13 cellular contexts compared by ENCODE assay signal in the genomic region with DNA sequence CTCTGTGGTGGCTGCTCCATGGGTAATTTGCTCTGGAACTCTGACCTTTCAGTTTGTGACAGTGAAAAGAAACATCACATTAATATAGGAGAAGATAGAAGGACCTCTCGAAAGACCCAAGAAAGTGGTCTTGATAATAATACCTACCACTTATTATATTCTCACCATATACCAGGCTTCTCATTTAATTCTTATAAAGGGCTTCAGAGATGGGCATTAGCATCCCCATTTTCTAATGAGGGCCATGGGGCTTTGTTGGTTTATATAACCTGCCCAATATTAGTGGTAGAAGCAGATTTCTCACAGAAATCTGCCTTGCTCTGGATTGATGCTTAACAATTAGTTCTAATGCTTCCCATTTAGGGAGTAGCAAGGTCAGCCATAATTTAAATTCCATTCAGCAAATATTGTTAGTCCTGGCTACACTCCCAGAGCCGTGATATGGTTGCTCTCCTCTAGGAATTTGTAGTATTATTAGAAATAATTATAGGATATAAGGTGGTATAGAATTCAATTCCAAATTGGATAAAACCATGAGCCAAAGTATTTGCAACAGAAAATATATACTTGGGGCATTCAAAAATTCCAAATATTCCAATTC. TPM values are rescaled to one million over a fixed set of nuclear protein-coding genes. Genes with fewer than 3 reads are reported as not detected.
A peak's percentile ranks its signal among the peaks of the same experiment; 100 is the strongest.
DNase-seq lines count a peak whose midpoint lies in the region; ATAC-seq, FAIRE-seq and TF ChIP-seq lines count a peak whose summit lies in the region.
"Had no signal": no experiment of that assay in that cellular context is flagged by ENCODE, and none has a peak within 500 bp of the region (broad histone marks: within the 10 kb centered on the region; RNA-seq: fewer than 3 reads in every experiment).

No MANE protein-coding gene starts in this region.

- peak overlapping the region; percentile 76 for H3K27ac ChIP-seq in A673 (ENCODE audit: low read depth, low read length, poor library complexity, severe bottlenecking)
- H3K27ac ChIP-seq in SK-N-SH (ENCODE audit: low read depth in 2 of 2, low read length in 1 of 2) = peak overlapping the region in 1 of 2 experiments; percentile 80; a peak in 2 of 4 replicates
- peak overlapping the region; percentile 92 for H3K27ac ChIP-seq in keratinocyte (ENCODE audit: control insufficient read depth, insufficient read depth, low read length)
- no peak overlapping the region for H3K27ac ChIP-seq in MM.1S (ENCODE audit: low read length)
- no peak overlapping the region for H3K27ac ChIP-seq in HepG2 (ENCODE audit: extremely low read length, insufficient read depth, low read length)
- H3K27ac ChIP-seq: testis had no signal

- POLR2A ChIA-PET in A673 (lab: Charles Lee; ENCODE audit: low non-redundant PET) (no interaction called here), SK-N-SH (lab: Yijun Ruan, JAX) (no interaction called here), HepG2 (lab: Yijun Ruan, JAX) (no interaction called here)

- CTCF ChIA-PET in A673 (lab: Charles Lee) = no interaction called here
- CTCF ChIA-PET in SK-N-SH (lab: Yijun Ruan, JAX) = no interaction called here
- CTCF ChIA-PET in HepG2 (lab: Yijun Ruan, JAX; ENCODE audit: low intra/inter-chr PET ratio, low total read pairs) = no interaction called here

- H3K9me3 ChIP-seq in A673 (ENCODE audit: low read depth, low read length, poor library complexity, severe bottlenecking) = no peaks in the 10 kb centered on the region
- no peaks in the 10 kb centered on the region for H3K9me3 ChIP-seq in SK-N-SH
- H3K9me3 ChIP-seq in keratinocyte (ENCODE audit: control insufficient read depth, low read depth, low read length) = peaks cover 11% of the 10 kb centered on the region
- H3K9me3 ChIP-seq in MM.1S (replicated peaks; ENCODE audit: insufficient read depth, low read length) = no peaks in the 10 kb centered on the region
- no peaks in the 10 kb centered on the region for H3K9me3 ChIP-seq in HepG2 (ENCODE audit: low read length)
- H3K9me3 ChIP-seq: testis had no signal

- H3F3A ChIP-seq in SK-N-SH (replicated peaks; ENCODE audit: insufficient read depth) (peaks cover 36% of the 10 kb centered on the region), MM.1S (ENCODE audit: insufficient read depth, low read length) (no peaks in the 10 kb centered on the region)

- H3K9ac ChIP-seq in SK-N-SH = no peak overlapping the region
- no peak overlapping the region for H3K9ac ChIP-seq in keratinocyte (ENCODE audit: control insufficient read depth, extremely low read depth, insufficient read depth, low read length)
- no peak overlapping the region for H3K9ac ChIP-seq in MM.1S (ENCODE audit: low read length)
- no peak overlapping the region for H3K9ac ChIP-seq in HepG2 (ENCODE audit: insufficient read depth, low read depth, low read length)

- no peaks in the 10 kb centered on the region for H3K9me2 ChIP-seq in SK-N-SH
- no peaks in the 10 kb centered on the region for H3K9me2 ChIP-seq in MM.1S (replicated peaks; ENCODE audit: insufficient read depth, low read length)

- no peak for TF ChIP-seq POLR2A in HepG2 (IDR thresholded peaks at IDR 0.05; ENCODE audit: insufficient read depth in 1 of 2, low read depth in 2 of 2, low read length in 2 of 2)

- H3K4me1 ChIP-seq in A673 (ENCODE audit: insufficient read depth, low read length, poor library complexity, severe bottlenecking) (peaks cover 61% of the 10 kb centered on the region), SK-N-SH (ENCODE audit: control insufficient read depth in 1 of 2, insufficient read depth in 2 of 2, low read depth in 1 of 2, low read length in 1 of 2) (peaks cover 0 to 62% of the 10 kb centered on the region in 2 experiments; a peak in 2 of 4 replicates), keratinocyte (ENCODE audit: control insufficient read depth, extremely low read depth, insufficient read depth, low read length) (peaks cover 67% of the 10 kb centered on the region), MM.1S (ENCODE audit: low read length) (peaks cover 8% of the 10 kb centered on the region; the same call in 1 of the 2 replicates), HepG2 (ENCODE audit: insufficient read depth, low read length) (peaks cover 45% of the 10 kb centered on the region)

- no peak overlapping the region for H3K4me3 ChIP-seq in A673 (ENCODE audit: low read depth, low read length, poor library complexity, severe bottlenecking)
- H3K4me3 ChIP-seq in SK-N-SH (ENCODE audit: low read depth in 2 of 2, low read length in 1 of 2) = no peak overlapping the region
- no peak overlapping the region for H3K4me3 ChIP-seq in keratinocyte (ENCODE audit: control insufficient read depth in 2 of 3, extremely low read depth in 1 of 3, insufficient read depth in 2 of 3, low read depth in 1 of 3, low read length in 3 of 3)
- H3K4me3 ChIP-seq in MM.1S (ENCODE audit: low read length) = no peak overlapping the region
- H3K4me3 ChIP-seq in HepG2 (replicated peaks in 1 of 3; ENCODE audit: insufficient read depth in 1 of 3, low read depth in 2 of 3, low read length in 3 of 3) = no peak overlapping the region
- H3K4me3 ChIP-seq: heart right ventricle, lung, testis had no signal

- no peaks in the 10 kb centered on the region for H3K27me3 ChIP-seq in A673 (replicated peaks; ENCODE audit: insufficient read depth, low read depth, low read length, poor library complexity)
- no peaks in the 10 kb centered on the region for H3K27me3 ChIP-seq in SK-N-SH (ENCODE audit: insufficient read depth)
- no peaks in the 10 kb centered on the region for H3K27me3 ChIP-seq in keratinocyte (ENCODE audit: control insufficient read depth, extremely low read depth, insufficient read depth, low read length)
- H3K27me3 ChIP-seq in MM.1S (replicated peaks; ENCODE audit: insufficient read depth, low read length) = no peaks in the 10 kb centered on the region
- no peaks in the 10 kb centered on the region for H3K27me3 ChIP-seq in HepG2 (ENCODE audit: control insufficient read depth in 1 of 2, insufficient read depth in 2 of 2, low read length in 2 of 2)
- H3K27me3 ChIP-seq: heart right ventricle, testis had no signal

- WGBS in SK-N-SH (ENCODE audit: low lambda C conversion rate) = 2% methylated on average over 2 of the region's 2 CpGs
- 0% methylated on average over 2 of the region's 2 CpGs for WGBS in HepG2 (ENCODE audit: low lambda C conversion rate)

- no peaks in the 10 kb centered on the region for H3K9me1 ChIP-seq in keratinocyte (ENCODE audit: control insufficient read depth, extremely low read depth, insufficient read depth, low read length)

- ATAC-seq in HepG2 (no peak), GM19467 (IDR thresholded peaks at IDR 0.05; ENCODE audit: unreplicated experiment) (no peak)

- TF ChIP-seq RAD21 in Ishikawa (IDR thresholded peaks at IDR 0.05; ENCODE audit: low read depth) (no peak), SK-N-SH (IDR thresholded peaks at IDR 0.05; ENCODE audit: low read length) (no peak), HepG2 (CRISPR knock-in tag; IDR thresholded peaks at IDR 0.05) (no peak)

- DNase-seq in A673 (ENCODE audit: low spot score) (no peak), SK-N-SH (no peak), keratinocyte (ENCODE audit: low read depth, low spot score) (no peak), MM.1S (no peak), HepG2 (ENCODE audit: low spot score) (no peak)
- no peak for DNase-seq in T-helper 2 cell treated with Interferon-gamma antibody and Interleukin-4, amounts not matched to agents 5 μg/mL and 100 μg/mL, for 36 hours (ENCODE audit: low spot score)
- DNase-seq: effector CD8-positive, alpha-beta T cell; heart right ventricle; retina; testis had no signal

- no peaks in the 10 kb centered on the region for H3K27me3 Mint-ChIP-seq in T-helper 2 cell treated with Interferon-gamma antibody and Interleukin-4, amounts not matched to agents 5 μg/mL and 100 μg/mL, for 36 hours (ENCODE audit: low read depth)

- dilution Hi-C loops in keratinocyte (cut with MboI; ENCODE audit: extremely low pct_ligation_motif_present, low sequenced_read_pairs) = no loop called here

- H2AFZ ChIP-seq in SK-N-SH (ENCODE audit: low read depth) (no peak overlapping the region), keratinocyte (ENCODE audit: control insufficient read depth, low read length) (no peak overlapping the region), MM.1S (ENCODE audit: low read length) (no peak overlapping the region), HepG2 (ENCODE audit: low read length) (no peak overlapping the region)

- intact Hi-C loops in A673 (cut with micrococcal nuclease; ENCODE audit: unreplicated experiment) = no loop called here
- intact Hi-C loops in HepG2 (cut with micrococcal nuclease; ENCODE audit: unreplicated experiment) = no loop called here

- H3K4me3 Mint-ChIP-seq in T-helper 2 cell treated with Interferon-gamma antibody and Interleukin-4, amounts not matched to agents 5 μg/mL and 100 μg/mL, for 36 hours = no peak overlapping the region

- H3K4me2 ChIP-seq in SK-N-SH (0 out of 2 replicates have a peak overlapping the region, but pooled peaks have one; percentile 44), keratinocyte (ENCODE audit: control insufficient read depth, extremely low read depth, insufficient read depth, low read depth, low read length) (peak overlapping the region; percentile 26), MM.1S (ENCODE audit: low read depth, low read length) (no peak overlapping the region), HepG2 (ENCODE audit: low read depth, low read length) (no peak overlapping the region)

- BruUV-seq in A673 (replicated peaks; lab: Mats Ljungman, UMichigan) (no TSS peak), HepG2 (replicated peaks; lab: Mats Ljungman, UMichigan) (no TSS peak)

- H3K79me2 ChIP-seq in SK-N-SH (ENCODE audit: insufficient read depth) (no peaks in the 10 kb centered on the region), keratinocyte (ENCODE audit: control insufficient read depth, insufficient read depth, low read length) (peaks cover 16% of the 10 kb centered on the region), MM.1S (ENCODE audit: low read length) (no peaks in the 10 kb centered on the region), HepG2 (ENCODE audit: insufficient read depth, low read length) (no peaks in the 10 kb centered on the region)

- TF ChIP-seq CTCF in A673 (conservative IDR thresholded peaks at IDR 0.05; ENCODE audit: low read depth, low read length) (no peak), SK-N-SH (IDR thresholded peaks at IDR 0.05) (no peak), keratinocyte (optimal IDR thresholded peaks at IDR 0.05 in 1 of 3, IDR thresholded peaks at IDR 0.05 in 1 of 3, conservative IDR thresholded peaks at IDR 0.05 in 1 of 3; ENCODE audit: extremely low read depth in 1 of 3, insufficient read depth in 2 of 3, low read length in 3 of 3) (no peak), MM.1S (IDR thresholded peaks at IDR 0.05; ENCODE audit: low read length) (no peak), HepG2 (CRISPR knock-in tag; IDR thresholded peaks at IDR 0.05) (no peak)

- FAIRE-seq in keratinocyte (lab: Jason Lieb, UNC) (no peak), HepG2 (lab: Jason Lieb, UNC) (no peak)

- H3K36me3 ChIP-seq in A673 (ENCODE audit: insufficient read depth, low read length, poor library complexity, severe bottlenecking) (no peaks in the 10 kb centered on the region), SK-N-SH (replicated peaks in 1 of 2; ENCODE audit: control insufficient read depth in 1 of 2, insufficient read depth in 2 of 2, low read length in 1 of 2) (no peaks in the 10 kb centered on the region), keratinocyte (ENCODE audit: control insufficient read depth in 2 of 2, extremely low read depth in 1 of 2, insufficient read depth in 2 of 2, low read length in 2 of 2) (peaks cover 2 to 4% of the 10 kb centered on the region in 2 experiments), MM.1S (replicated peaks; ENCODE audit: insufficient read depth, low read length) (no peaks in the 10 kb centered on the region), HepG2 (replicated peaks in 1 of 2; ENCODE audit: control insufficient read depth in 1 of 2, insufficient read depth in 2 of 2, low read length in 2 of 2) (no peaks in the 10 kb centered on the region)
- H3K36me3 ChIP-seq: heart right ventricle had no signal

- H4K20me1 ChIP-seq in SK-N-SH (ENCODE audit: insufficient read depth) = no peaks in the 10 kb centered on the region
- no peaks in the 10 kb centered on the region for H4K20me1 ChIP-seq in keratinocyte (ENCODE audit: control insufficient read depth, extremely low read depth, insufficient read depth, low read length)
- no peaks in the 10 kb centered on the region for H4K20me1 ChIP-seq in MM.1S (ENCODE audit: insufficient read depth, low read length)
- H4K20me1 ChIP-seq in HepG2 (ENCODE audit: insufficient read depth, low read length) = no peaks in the 10 kb centered on the region

- TF ChIP-seq EP300 in Ishikawa (IDR thresholded peaks at IDR 0.05; ENCODE audit: borderline replicate concordance) (peak; percentile 97), SK-N-SH (IDR thresholded peaks at IDR 0.05; ENCODE audit: borderline replicate concordance in 1 of 2, low read depth in 1 of 2, low read length in 1 of 2) (no peak), HepG2 (IDR thresholded peaks at IDR 0.05; ENCODE audit: low read depth in 2 of 2, low read length in 2 of 2) (no peak), HepG2 (CRISPR knock-in tag; IDR thresholded peaks at IDR 0.05; ENCODE audit: borderline replicate concordance) (no peak)

- H3K27ac Mint-ChIP-seq in T-helper 2 cell treated with Interferon-gamma antibody and Interleukin-4, amounts not matched to agents 5 μg/mL and 100 μg/mL, for 36 hours = no peak overlapping the region

- peaks cover 1% of the 10 kb centered on the region for H3K36me3 Mint-ChIP-seq in T-helper 2 cell treated with Interferon-gamma antibody and Interleukin-4, amounts not matched to agents 5 μg/mL and 100 μg/mL, for 36 hours (ENCODE audit: low read depth)

- H3K9me3 Mint-ChIP-seq in T-helper 2 cell treated with Interferon-gamma antibody and Interleukin-4, amounts not matched to agents 5 μg/mL and 100 μg/mL, for 36 hours = peaks cover 12% of the 10 kb centered on the region

- in situ Hi-C loops in HepG2 (cut with HindIII; ENCODE audit: extremely low pct_ligation_motif_present, low pct_unique_long_range_greater_than_20kb) = no loop called here

- H3K4me1 Mint-ChIP-seq in T-helper 2 cell treated with Interferon-gamma antibody and Interleukin-4, amounts not matched to agents 5 μg/mL and 100 μg/mL, for 36 hours (ENCODE audit: low read depth) = peaks cover 35% of the 10 kb centered on the region

RNA-seq across cellular contexts. Expression of a gene that starts 7.4 kb away (rescaled TPM):
- total RNA-seq in A673 (2021) (10.9 and 16.7 TPM in 2 replicates), HepG2 (2016; rRNA removed; fragmentation: Illumina TruSeq; extraction: Trizol) (not detected in 2 replicates)
- polyA plus RNA-seq in SK-N-SH (2012; rRNA removed) (1.2 and 1.3 TPM in 2 replicates), keratinocyte (50.7 to 76.5 TPM (median 71.3 TPM) in 3 replicates), HepG2 (2011; rRNA removed) (0.03 TPM in 1 of 2 replicates, not detected in the other)
- 1.1 and 1.2 TPM in 2 replicates for polyA plus RNA-seq in SK-N-SH (2012; cell fraction: cytosol; rRNA removed)
- polyA plus RNA-seq in SK-N-SH (2012; cell fraction: nucleus; rRNA removed) = 1.1 and 2.6 TPM in 2 replicates
- 8.3 TPM for polyA plus RNA-seq in keratinocyte (2011; ENCODE audit: low read depth)
- 29.4 and 57.4 TPM in 2 replicates for polyA plus RNA-seq in keratinocyte (2011; cell fraction: cytosol; rRNA removed)
- polyA plus RNA-seq in keratinocyte (2011; cell fraction: nucleus; rRNA removed) = 135 and 145 TPM in 2 replicates
- 12.8 and 59.8 TPM in 2 replicates for polyA plus RNA-seq in keratinocyte (2012; ENCODE audit: low replicate concordance)
- polyA minus RNA-seq in keratinocyte = 33.5 to 51.5 TPM (median 39.6 TPM) in 3 replicates
- 30.3 TPM for polyA minus RNA-seq in keratinocyte (2011; cell fraction: cytosol; rRNA and poly(A)+ RNA removed)
- polyA minus RNA-seq in keratinocyte (2011; cell fraction: nucleus; rRNA and poly(A)+ RNA removed) = 45.1 and 74.9 TPM in 2 replicates
- not detected in 2 replicates for total RNA-seq in HepG2 (2016; cell fraction: cytosol; rRNA removed; fragmentation: Illumina TruSeq; extraction: Trizol; ENCODE audit: low read depth)
- total RNA-seq in HepG2 (2016; cell fraction: insoluble cytoplasmic fraction; rRNA removed; fragmentation: Illumina TruSeq; extraction: Trizol) = not detected in 2 replicates
- total RNA-seq in HepG2 (2016; cell fraction: membrane; rRNA removed; fragmentation: Illumina TruSeq; extraction: Trizol) = not detected in 2 replicates
- not detected in 2 replicates for total RNA-seq in HepG2 (2016; cell fraction: nucleus; rRNA removed; fragmentation: Illumina TruSeq; extraction: Trizol)
- not detected in 2 replicates for polyA plus RNA-seq in HepG2 (2011; cell fraction: cytosol; rRNA removed)
- not detected in 2 replicates for polyA plus RNA-seq in HepG2 (2011; cell fraction: nucleus; rRNA removed)
- polyA plus RNA-seq in HepG2 (2012) = not detected in 2 replicates
- polyA plus RNA-seq in HepG2 (2016; cell fraction: cytosol; fragmentation: Illumina TruSeq; extraction: Trizol; ENCODE audit: low read depth) = not detected in 2 replicates
- polyA plus RNA-seq in HepG2 (2016; cell fraction: insoluble cytoplasmic fraction; fragmentation: Illumina TruSeq; extraction: Trizol; ENCODE audit: low read depth) = not detected in 2 replicates
- polyA plus RNA-seq in HepG2 (2016; cell fraction: membrane; fragmentation: Illumina TruSeq; extraction: Trizol; ENCODE audit: low read depth) = not detected in 2 replicates
- not detected in 2 replicates for polyA plus RNA-seq in HepG2 (2016; cell fraction: nucleus; fragmentation: Illumina TruSeq; extraction: Trizol; ENCODE audit: insufficient read depth, low read depth)
- polyA minus RNA-seq in HepG2 (2011; rRNA and poly(A)+ RNA removed; ENCODE audit: low replicate concordance) = 3.8 TPM in 1 of 2 replicates, not detected in the other
- polyA minus RNA-seq in HepG2 (2011; cell fraction: cytosol; rRNA and poly(A)+ RNA removed) = not detected in 2 replicates
- polyA minus RNA-seq in HepG2 (2011; cell fraction: nucleus; rRNA and poly(A)+ RNA removed) = not detected in 2 replicates

RNA-seq across cellular contexts. Expression of a gene that starts 7.8 kb away (rescaled TPM):
- total RNA-seq in A673 (2021) = 2.1 and 3.1 TPM in 2 replicates
- polyA plus RNA-seq in SK-N-SH (2012; rRNA removed) = 0.08 and 0.21 TPM in 2 replicates
- polyA plus RNA-seq in SK-N-SH (2012; cell fraction: cytosol; rRNA removed) = 0.07 and 0.10 TPM in 2 replicates
- polyA plus RNA-seq in SK-N-SH (2012; cell fraction: nucleus; rRNA removed) = 0.33 and 0.40 TPM in 2 replicates
- polyA plus RNA-seq in keratinocyte = 3.1 to 3.7 TPM (median 3.2 TPM) in 3 replicates
- polyA plus RNA-seq in keratinocyte (2011; ENCODE audit: low read depth) = 2.0 TPM
- polyA plus RNA-seq in keratinocyte (2011; cell fraction: cytosol; rRNA removed) = 2.4 and 4.7 TPM in 2 replicates
- 7.8 and 13.8 TPM in 2 replicates for polyA plus RNA-seq in keratinocyte (2011; cell fraction: nucleus; rRNA removed)
- polyA plus RNA-seq in keratinocyte (2012; ENCODE audit: low replicate concordance) = 5.1 and 8.0 TPM in 2 replicates
- polyA minus RNA-seq in keratinocyte = 2.9 to 5.0 TPM (median 4.4 TPM) in 3 replicates
- polyA minus RNA-seq in keratinocyte (2011; cell fraction: cytosol; rRNA and poly(A)+ RNA removed) = 2.1 TPM
- 3.2 and 4.5 TPM in 2 replicates for polyA minus RNA-seq in keratinocyte (2011; cell fraction: nucleus; rRNA and poly(A)+ RNA removed)
- 0.10 and 0.11 TPM in 2 replicates for total RNA-seq in HepG2 (2016; rRNA removed; fragmentation: Illumina TruSeq; extraction: Trizol)
- total RNA-seq in HepG2 (2016; cell fraction: cytosol; rRNA removed; fragmentation: Illumina TruSeq; extraction: Trizol; ENCODE audit: low read depth) = not detected in 2 replicates
- total RNA-seq in HepG2 (2016; cell fraction: insoluble cytoplasmic fraction; rRNA removed; fragmentation: Illumina TruSeq; extraction: Trizol) = 0.17 and 0.18 TPM in 2 replicates
- 0.10 TPM in 1 of 2 replicates, not detected in the other for total RNA-seq in HepG2 (2016; cell fraction: membrane; rRNA removed; fragmentation: Illumina TruSeq; extraction: Trizol)
- total RNA-seq in HepG2 (2016; cell fraction: nucleus; rRNA removed; fragmentation: Illumina TruSeq; extraction: Trizol) = not detected in 2 replicates
- 0.33 and 0.37 TPM in 2 replicates for polyA plus RNA-seq in HepG2 (2011; rRNA removed)
- polyA plus RNA-seq in HepG2 (2011; cell fraction: cytosol; rRNA removed) = 0.20 and 0.28 TPM in 2 replicates
- polyA plus RNA-seq in HepG2 (2011; cell fraction: nucleus; rRNA removed) = 0.34 and 0.40 TPM in 2 replicates
- 0.25 and 0.32 TPM in 2 replicates for polyA plus RNA-seq in HepG2 (2012)
- polyA plus RNA-seq in HepG2 (2016; cell fraction: cytosol; fragmentation: Illumina TruSeq; extraction: Trizol; ENCODE audit: low read depth) = not detected in 2 replicates
- polyA plus RNA-seq in HepG2 (2016; cell fraction: insoluble cytoplasmic fraction; fragmentation: Illumina TruSeq; extraction: Trizol; ENCODE audit: low read depth) = 0.24 and 0.64 TPM in 2 replicates
- polyA plus RNA-seq in HepG2 (2016; cell fraction: membrane; fragmentation: Illumina TruSeq; extraction: Trizol; ENCODE audit: low read depth) = 0.24 TPM in 1 of 2 replicates, not detected in the other
- 0.41 and 0.80 TPM in 2 replicates for polyA plus RNA-seq in HepG2 (2016; cell fraction: nucleus; fragmentation: Illumina TruSeq; extraction: Trizol; ENCODE audit: insufficient read depth, low read depth)
- 0.20 and 0.70 TPM in 2 replicates for polyA minus RNA-seq in HepG2 (2011; rRNA and poly(A)+ RNA removed; ENCODE audit: low replicate concordance)
- polyA minus RNA-seq in HepG2 (2011; cell fraction: cytosol; rRNA and poly(A)+ RNA removed) = not detected in 2 replicates
- not detected in 2 replicates for polyA minus RNA-seq in HepG2 (2011; cell fraction: nucleus; rRNA and poly(A)+ RNA removed)

Comparison
In these comparisons a context has a peak if more than half of its experiments do, and no peak if none do; other contexts are left out.
1. H3K27ac ChIP-seq: peak in A673 (single experiment) and keratinocyte (single experiment); none in MM.1S (single experiment) and HepG2 (single experiment).
2. H3K4me2 ChIP-seq: peak in SK-N-SH (single experiment) and keratinocyte (single experiment); none in MM.1S (single experiment) and HepG2 (single experiment).